In the genomic region with DNA sequence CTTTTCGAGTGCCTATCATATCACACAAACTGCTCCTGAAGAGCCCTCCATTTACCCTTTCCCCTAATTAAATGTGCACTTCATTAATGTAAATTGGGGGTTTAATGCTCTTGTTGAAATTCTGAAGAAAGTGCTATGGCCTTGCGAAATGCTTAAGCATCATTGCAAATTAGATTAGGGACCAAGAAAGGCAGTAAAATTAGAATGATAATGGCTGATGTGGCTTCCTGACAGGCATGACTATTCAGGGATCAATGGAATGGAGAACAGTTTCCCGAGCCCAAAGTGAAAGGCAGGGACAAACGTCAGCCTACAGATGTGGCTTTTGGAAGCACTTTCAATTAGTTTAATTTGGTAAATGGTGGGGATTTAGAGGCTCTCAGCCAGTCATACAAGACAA, we compare ENCODE assay signal across 21 cellular contexts.
DNase-seq lines count a peak whose midpoint lies in the region; ATAC-seq, FAIRE-seq and TF ChIP-seq lines count a peak whose summit lies in the region.
"Had no signal": no experiment of that assay in that cellular context is flagged by ENCODE, and none has a peak within 500 bp of the region (broad histone marks: within the 10 kb centered on the region; RNA-seq: fewer than 3 reads in every experiment).

No MANE protein-coding gene starts in this region.

- no peaks in the 10 kb centered on the region for H3K4me1 Mint-ChIP-seq in naive thymus-derived CD8-positive, alpha-beta T cell
- H3K4me1 Mint-ChIP-seq: CD4-positive, alpha-beta memory T cell had no signal

- TF ChIP-seq EP300 in H1 (IDR thresholded peaks at IDR 0.05; ENCODE audit: borderline replicate concordance in 1 of 2, low read depth in 2 of 2, low read length in 2 of 2): no peak

- H3K27ac ChIP-seq in H1 (ENCODE audit: low read depth, low read length) (no peak overlapping the region), iPS-20b (ENCODE audit: low read length) (no peak overlapping the region), OCI-LY7 (ENCODE audit: low read depth, low read length, poor library complexity, severe bottlenecking) (no peak overlapping the region)
- H3K27ac ChIP-seq: 22Rv1 had no signal

- no peak overlapping the region for H3K18ac ChIP-seq in H1 (ENCODE audit: extremely low read depth, low read length)

- H3K4ac ChIP-seq in H1 (replicated peaks; ENCODE audit: insufficient read length, low read depth, low read length): no peak overlapping the region

- CTCF ChIA-PET in H1 (lab: Charles Lee; ENCODE audit: partially characterized antibody) (interaction anchor here (1.2 kb wide), 1 partner anchor 199 kb away, joined by 4 read pairs; no protein-coding TSS in a partner anchor), OCI-LY7 (lab: Charles Lee; ENCODE audit: unreplicated experiment) (no interaction called here)

- H2BK120ac ChIP-seq in H1 (replicated peaks; ENCODE audit: low read depth, low read length): no peak overlapping the region

- peaks cover 0 to 3% (median 0%) of the 10 kb centered on the region in 9 donors for H3K9me3 Mint-ChIP-seq in naive thymus-derived CD8-positive, alpha-beta T cell
- H3K9me3 Mint-ChIP-seq: CD4-positive, alpha-beta memory T cell had no signal

- TF ChIP-seq CTCF in H1 (IDR thresholded peaks at IDR 0.05; ENCODE audit: control extremely low read depth in 1 of 3, insufficient read depth in 1 of 3, low read depth in 1 of 3, low read length in 3 of 3) (no peak), GM13977 (IDR thresholded peaks at IDR 0.05; ENCODE audit: extremely low read depth, insufficient read depth, missing control alignments) (no peak), OCI-LY7 (conservative IDR thresholded peaks at IDR 0.05; ENCODE audit: low read length) (no peak)

- H4K20me1 ChIP-seq in H1 (replicated peaks in 1 of 2; ENCODE audit: control insufficient read depth in 1 of 2, insufficient read depth in 2 of 2, low read length in 2 of 2): no peaks in the 10 kb centered on the region
- no peaks in the 10 kb centered on the region for H4K20me1 ChIP-seq in OCI-LY7 (ENCODE audit: insufficient read depth, low read length)

- BruUV-seq in OCI-LY7 (replicated peaks; lab: Mats Ljungman, UMichigan): no TSS peak

- H3K36me3 ChIP-seq in H1 (ENCODE audit: control insufficient read depth in 2 of 4, insufficient read depth in 4 of 4, low read length in 3 of 4) (no peaks in the 10 kb centered on the region), iPS-20b (ENCODE audit: insufficient read depth, low read depth, low read length) (no peaks in the 10 kb centered on the region), OCI-LY7 (ENCODE audit: insufficient read depth, low read length) (no peaks in the 10 kb centered on the region)
- H3K36me3 ChIP-seq: BE2C, MG63 had no signal

- H4K91ac ChIP-seq in H1 (replicated peaks; ENCODE audit: insufficient read length, low read length): no peak overlapping the region

- no peak overlapping the region for H2AK5ac ChIP-seq in H1 (ENCODE audit: low read depth, low read length)

- H3K56ac ChIP-seq in H1 (replicated peaks; ENCODE audit: insufficient read length, low read depth, low read length): no peak overlapping the region

- peaks cover 0 to 33% (median 17%) of the 10 kb centered on the region in 4 experiments; a peak in 6 of 7 replicates for H3K27me3 ChIP-seq in H1 (replicated peaks in 1 of 4; ENCODE audit: control insufficient read depth in 3 of 4, extremely low read depth in 1 of 4, insufficient read depth in 3 of 4, low read length in 3 of 4)
- H3K27me3 ChIP-seq in iPS-20b (ENCODE audit: insufficient read depth, low read length): peaks cover 94% of the 10 kb centered on the region
- H3K27me3 ChIP-seq: BE2C, MG63 had no signal

- H2BK15ac ChIP-seq in H1 (ENCODE audit: low read length): no peak overlapping the region

- no peaks in the 10 kb centered on the region for H3K36me3 Mint-ChIP-seq in naive thymus-derived CD8-positive, alpha-beta T cell
- H3K36me3 Mint-ChIP-seq: CD4-positive, alpha-beta memory T cell had no signal

- H3K4me2 ChIP-seq in H1 (ENCODE audit: insufficient read depth in 1 of 2, low read depth in 2 of 2, low read length in 2 of 2) (peak overlapping the region; percentile 55 to 65), OCI-LY7 (ENCODE audit: low read length) (no peak overlapping the region)

- H3K4me3 ChIP-seq in H1 (ENCODE audit: extremely low read depth in 1 of 4, insufficient read depth in 2 of 4, low read depth in 3 of 4, low read length in 4 of 4) (peak overlapping the region in 1 of 4 experiments; percentile 43; a peak in 2 of 8 replicates), iPS-20b (ENCODE audit: low read length) (peak overlapping the region; percentile 53), OCI-LY7 (ENCODE audit: low read depth, low read length, poor library complexity, severe bottlenecking) (no peak overlapping the region)
- H3K4me3 ChIP-seq: MG63 had no signal

- no peak overlapping the region for H4K8ac ChIP-seq in H1 (ENCODE audit: extremely low read depth, insufficient read depth, low read length)

- ATAC-seq in naive thymus-derived CD8-positive, alpha-beta T cell: no peak

- intact Hi-C loops in OCI-LY7 (cut with micrococcal nuclease; ENCODE audit: unreplicated experiment): no loop called here

- no peaks in the 10 kb centered on the region for H3K23me2 ChIP-seq in H1 (ENCODE audit: low read depth, low read length)

- FAIRE-seq in H1 (lab: Jason Lieb, UNC): peak; percentile 88

- no peaks in the 10 kb centered on the region for H3K79me1 ChIP-seq in H1 (ENCODE audit: low read depth, low read length)

- H4K5ac ChIP-seq in H1 (ENCODE audit: insufficient read length, low read depth, low read length): no peak overlapping the region

- H3K9ac ChIP-seq in H1 (replicated peaks in 1 of 4; ENCODE audit: extremely low read depth in 1 of 4, low read depth in 3 of 4, low read length in 3 of 4) (no peak overlapping the region), iPS-20b (ENCODE audit: low read depth, low read length) (no peak overlapping the region)

- no peak overlapping the region for H2AFZ ChIP-seq in H1 (ENCODE audit: low read length)
- no peak overlapping the region for H2AFZ ChIP-seq in OCI-LY7 (ENCODE audit: low read length)

- in situ Hi-C loops in GM13977 (cut with MboI; ENCODE audit: low pct_unique_long_range_greater_than_20kb, low sequenced_read_pairs, unreplicated experiment): no loop called here

- no peak overlapping the region for H2BK5ac ChIP-seq in H1 (ENCODE audit: low read depth, low read length)

- WGBS in H1 (ENCODE audit: extremely low coverage in 1 of 2, insufficient coverage in 1 of 2, insufficient read length in 1 of 2, insufficient replicate concordance in 2 of 2, low coverage in 1 of 2, low lambda C conversion rate in 2 of 2, missing lambda C conversion rate in 1 of 2), 2 experiments: 4% methylated on average over 4 of the region's 4 CpGs; no CpG with 5 or more reads in 1 of the 2 experiments

- no peak for TF ChIP-seq RAD21 in H1 (IDR thresholded peaks at IDR 0.05 in 1 of 2, conservative IDR thresholded peaks at IDR 0.05 in 1 of 2; ENCODE audit: low read depth in 2 of 2, low read length in 2 of 2)

- POLR2A ChIA-PET in H1 (lab: Charles Lee; ENCODE audit: partially characterized antibody): no interaction called here
- POLR2A ChIA-PET in OCI-LY7 (lab: Charles Lee): no interaction called here
- POLR2A ChIA-PET in naive thymus-derived CD8-positive, alpha-beta T cell (lab: Charles Lee): no interaction called here

- H3K4me1 ChIP-seq in H1 (replicated peaks in 1 of 4; ENCODE audit: control insufficient read depth in 3 of 4, insufficient read depth in 4 of 4, low read length in 3 of 4) (peaks cover 4 to 20% (median 15%) of the 10 kb centered on the region in 4 experiments; a peak in 6 of 7 replicates), iPS-20b (ENCODE audit: insufficient read depth, low read length) (peaks cover 25% of the 10 kb centered on the region), OCI-LY7 (ENCODE audit: insufficient read depth, low read length, poor library complexity, severe bottlenecking) (no peaks in the 10 kb centered on the region)
- H3K4me1 ChIP-seq: BE2C had no signal

- H3K79me2 ChIP-seq in H1 (ENCODE audit: control insufficient read depth in 1 of 2, insufficient read depth in 2 of 2, low read length in 2 of 2) (no peaks in the 10 kb centered on the region), OCI-LY7 (ENCODE audit: insufficient read depth, low read depth, low read length) (no peaks in the 10 kb centered on the region)

- H2BK12ac ChIP-seq in H1 (ENCODE audit: low read depth, low read length): no peak overlapping the region

- no peak for TF ChIP-seq POLR2A in H1 (IDR thresholded peaks at IDR 0.05; ENCODE audit: control extremely low read depth in 1 of 2, low read depth in 2 of 2, low read length in 2 of 2)

- H3K9me3 ChIP-seq in H1 (ENCODE audit: insufficient read depth in 2 of 2, low read depth in 1 of 2, low read length in 1 of 2) (no peaks in the 10 kb centered on the region), iPS-20b (ENCODE audit: insufficient read depth, low read depth, low read length) (no peaks in the 10 kb centered on the region), OCI-LY7 (ENCODE audit: low read length) (no peaks in the 10 kb centered on the region)
- H3K9me3 ChIP-seq: BE2C, MG63 had no signal

- H2BK20ac ChIP-seq in H1 (ENCODE audit: low read length): no peak overlapping the region

- H3K27ac Mint-ChIP-seq in naive thymus-derived CD8-positive, alpha-beta T cell: no peak overlapping the region
- H3K27ac Mint-ChIP-seq: CD4-positive, alpha-beta memory T cell had no signal

- no peak overlapping the region for H3K14ac ChIP-seq in H1 (ENCODE audit: insufficient read length)

- no peak overlapping the region for H3K4me3 Mint-ChIP-seq in naive thymus-derived CD8-positive, alpha-beta T cell
- H3K4me3 Mint-ChIP-seq: CD4-positive, alpha-beta memory T cell had no signal

- peaks cover 5 to 49% (median 23%) of the 10 kb centered on the region in 5 donors for H3K27me3 Mint-ChIP-seq in naive thymus-derived CD8-positive, alpha-beta T cell

- H3K23ac ChIP-seq in H1 (ENCODE audit: insufficient read length): no peak overlapping the region

- DNase-seq in NCI-H1105 treated with DMSO at 0.1 percent for 48 hours (lab: John Stamatoyannopoulos, UW): peak; percentile 10
- DNase-seq in NCI-H1105 (lab: John Stamatoyannopoulos, UW): no peak
- DNase-seq in H1 (ENCODE audit: low read depth in 1 of 2, low spot score in 2 of 2): peak in 1 of 2 experiments; percentile 43
- no peak for DNase-seq in GM13977 (ENCODE audit: low spot score)
- DNase-seq in OCI-LY7 (ENCODE audit: low spot score): no peak
- no peak for DNase-seq in naive thymus-derived CD8-positive, alpha-beta T cell
- DNase-seq in stimulated activated CD4-positive, alpha-beta T cell treated with anti-CD3 and anti-CD28 coated beads, Interleukin-12 subunit alpha, Interleukin-12 subunit beta, amount 100 ng/mL, for 4 hours: no peak
- DNase-seq: BE2C; Calu3; DMS53; IMR-90; Karpas-422; MG63; NCI-H1092 treated with DMSO at 0.1 percent for 48 hours; NCI-H1694 treated with DMSO at 0.1 percent for 48 hours; NK-92 treated with Interleukin-12 subunit alpha and Interleukin-12 subunit beta, amount 100 ng/mL, for 24 hours; RPMI8226; SIG-M5 had no signal

- H3K9me2 ChIP-seq in OCI-LY7 (ENCODE audit: insufficient read depth, low read length): no peaks in the 10 kb centered on the region

TF ChIP-seq in H1, 55 proteins besides CTCF, POLR2A, EP300 and RAD21 (continues in another document):
- TF ChIP-seq SAP30 (IDR thresholded peaks at IDR 0.05; ENCODE audit: insufficient read depth, insufficient replicate concordance, low read length) (no peak), KDM4A (IDR thresholded peaks at IDR 0.05; ENCODE audit: low read depth, low read length, severe bottlenecking) (no peak), KDM5A (IDR thresholded peaks at IDR 0.05; ENCODE audit: low read length) (no peak)
